Comparison of ENCODE assay signal across 8 cellular contexts in genomic region chr7:47979145-47979831, GRCh38. TPM values are rescaled to one million over a fixed set of nuclear protein-coding genes. Genes with fewer than 3 reads are reported as not detected.
DNase-seq lines count a peak whose midpoint lies in the region; ATAC-seq, FAIRE-seq and TF ChIP-seq lines count a peak whose summit lies in the region.

HUS1 (minus strand) TSS chr7:47979615; CDS start chr7:47979519, 96 bp downstream.

- peak; percentile 99 for ATAC-seq in GM21447 (IDR thresholded peaks at IDR 0.05; ENCODE audit: unreplicated experiment)

- H3F3A ChIP-seq in OCI-LY1 (ENCODE audit: insufficient read depth, low read length) = 0 out of 2 replicates have a peak, but pooled peaks cover 5% of the 10 kb centered on the region

- H3K27me3 ChIP-seq in HUES6 (ENCODE audit: control insufficient read depth, insufficient read depth, low read length) (no peaks in the 10 kb centered on the region), OCI-LY1 (ENCODE audit: insufficient read depth, low read length) (no peaks in the 10 kb centered on the region)

- H3K4me1 ChIP-seq in HUES6 (ENCODE audit: control insufficient read depth, insufficient read depth, low read length) = peaks cover 10% of the 10 kb centered on the region; the same call in 1 of the 2 replicates
- H3K4me1 ChIP-seq in OCI-LY1 (ENCODE audit: insufficient read depth, low read length, severe bottlenecking) = peaks cover 23% of the 10 kb centered on the region

- H3K9ac ChIP-seq in HUES6 (ENCODE audit: low read length) (peak within 1 kb of the TSS; percentile 87), OCI-LY1 (ENCODE audit: low read length) (peak within 1 kb of the TSS; percentile 94)

- H3K4me2 ChIP-seq in OCI-LY1 (ENCODE audit: low read length) = peak within 1 kb of the TSS; percentile 94

- H2AFZ ChIP-seq in OCI-LY1 (ENCODE audit: low read length) = peak within 1 kb of the TSS; percentile 86

- H3K9me3 ChIP-seq in HUES6 (ENCODE audit: control insufficient read depth, insufficient read depth, low read depth, low read length) (no peaks in the 10 kb centered on the region), OCI-LY1 (ENCODE audit: low read length) (no peaks in the 10 kb centered on the region)

- H3K4me1 Mint-ChIP-seq in endothelial cell (ENCODE audit: unreplicated experiment) (peaks cover 11% of the 10 kb centered on the region), mesothelial cell of epicardium (peaks cover 23% of the 10 kb centered on the region)

- H3K27ac ChIP-seq in HUES6 (ENCODE audit: low read depth, low read length) = peak within 1 kb of the TSS; percentile 41; the same call in 1 of the 2 replicates
- H3K27ac ChIP-seq in OCI-LY1 (ENCODE audit: low read depth, low read length, poor library complexity, severe bottlenecking) = peak within 1 kb of the TSS; percentile 87

- peak; percentile 67 for DNase-seq in D721Med (ENCODE audit: insufficient read length, low spot score)
- DNase-seq in activated CD8-positive, alpha-beta memory T cell treated with anti-CD3 and anti-CD28 coated beads, Interleukin-2, amount 50 U/mL, for 4 hours = peak; percentile 90
- DNase-seq in endothelial cell (ENCODE audit: low spot score) = peak; percentile 83
- peak; percentile 48 to 72 for DNase-seq in mesothelial cell of epicardium (ENCODE audit: low spot score in 2 of 2, unreplicated experiment in 2 of 2)
- DNase-seq in stimulated activated CD8-positive, alpha-beta memory T cell treated with anti-CD3 and anti-CD28 coated beads, Interleukin-15, amount 100 ng/mL, for 48 hours (ENCODE audit: low read depth in 2 of 2) = peak; percentile 85 to 89

- peak within 1 kb of the TSS; percentile 81 for H3K4me3 ChIP-seq in HUES6 (ENCODE audit: low read depth, low read length)
- peak within 1 kb of the TSS; percentile 78 for H3K4me3 ChIP-seq in OCI-LY1 (ENCODE audit: low read depth, low read length, poor library complexity, severe bottlenecking)

- no peaks in the 10 kb centered on the region for H3K9me2 ChIP-seq in OCI-LY1 (ENCODE audit: low read depth, low read length)

- no peaks in the 10 kb centered on the region for H4K20me1 ChIP-seq in OCI-LY1 (ENCODE audit: insufficient read depth, low read length)

- no peaks in the 10 kb centered on the region for H3K9me3 Mint-ChIP-seq in endothelial cell (ENCODE audit: unreplicated experiment)
- no peaks in the 10 kb centered on the region for H3K9me3 Mint-ChIP-seq in mesothelial cell of epicardium

- peak within 1 kb of the TSS; percentile 97 for H3K27ac Mint-ChIP-seq in endothelial cell (ENCODE audit: unreplicated experiment)
- H3K27ac Mint-ChIP-seq in mesothelial cell of epicardium = peak within 1 kb of the TSS; percentile 96

- FAIRE-seq in D721Med (lab: Jason Lieb, UNC) = no peak

- H3K4me3 Mint-ChIP-seq in endothelial cell (ENCODE audit: unreplicated experiment) (peak within 1 kb of the TSS; percentile 98), mesothelial cell of epicardium (peak within 1 kb of the TSS; percentile 91)

- no peaks in the 10 kb centered on the region for H3K79me2 ChIP-seq in OCI-LY1 (ENCODE audit: insufficient read depth, low read length)

- H3K36me3 ChIP-seq in HUES6 (ENCODE audit: control insufficient read depth, insufficient read depth, low read length) = peaks cover 41% of the 10 kb centered on the region
- peaks cover 41% of the 10 kb centered on the region for H3K36me3 ChIP-seq in OCI-LY1 (ENCODE audit: insufficient read depth, low read length)

- H3K36me3 Mint-ChIP-seq in endothelial cell (ENCODE audit: low read depth, unreplicated experiment) (peaks cover 17% of the 10 kb centered on the region), mesothelial cell of epicardium (peaks cover 12% of the 10 kb centered on the region)

- no peaks in the 10 kb centered on the region for H3K27me3 Mint-ChIP-seq in endothelial cell (ENCODE audit: unreplicated experiment)
- H3K27me3 Mint-ChIP-seq in mesothelial cell of epicardium (ENCODE audit: low read depth) = no peaks in the 10 kb centered on the region

- TF ChIP-seq CTCF in D721Med (IDR thresholded peaks at IDR 0.05; ENCODE audit: insufficient read depth, missing control alignments) = no peak
- TF ChIP-seq CTCF in OCI-LY1 (IDR thresholded peaks at IDR 0.05; ENCODE audit: low read length) = no peak
- TF ChIP-seq CTCF in endothelial cell (IDR thresholded peaks at IDR 0.05; ENCODE audit: unreplicated experiment) = no peak
- no peak for TF ChIP-seq CTCF in mesothelial cell of epicardium (IDR thresholded peaks at IDR 0.05; ENCODE audit: unreplicated experiment)

RNA-seq across cellular contexts. Expression of gene HUS1, which starts in this region (rescaled TPM):
- total RNA-seq in endothelial cell (ENCODE audit: unreplicated experiment) (27.4 TPM), mesothelial cell of epicardium (36.0 to 39.7 TPM (median 37.1 TPM) in 3 replicates)

Comparison
In these comparisons a context has a peak if more than half of its experiments do, and no peak if none do; other contexts are left out.
1. Peak in every context shown above with its lines: DNase-seq, ATAC-seq, H3K4me3 ChIP-seq and H3K27ac ChIP-seq.